In the genomic region with DNA sequence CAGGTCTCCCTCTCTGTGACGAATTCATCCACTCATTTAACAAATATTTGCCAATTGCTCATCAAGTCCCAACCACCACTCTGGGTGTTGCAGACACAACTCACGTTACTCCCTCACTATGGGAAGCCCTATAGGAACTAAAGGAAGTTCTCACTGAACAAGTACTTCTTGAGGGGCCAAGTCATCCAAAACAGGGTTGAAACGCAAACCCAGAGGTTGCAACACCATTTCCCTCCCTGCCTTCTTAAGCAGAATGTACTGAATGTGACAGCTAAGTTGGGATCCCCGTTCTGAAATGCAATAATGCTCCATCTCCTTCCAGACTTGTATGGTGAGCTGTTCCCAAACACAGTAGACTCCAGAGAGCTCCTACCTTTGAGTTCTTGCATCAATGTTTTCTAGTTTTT, we compare ENCODE assay signal across 14 cellular contexts. TPM values are rescaled to one million over a fixed set of nuclear protein-coding genes. Genes with fewer than 3 reads are reported as not detected.
A peak's percentile ranks its signal among the peaks of the same experiment; 100 is the strongest.
DNase-seq lines count a peak whose midpoint lies in the region; ATAC-seq and TF ChIP-seq lines count a peak whose summit lies in the region.
"Had no signal": no experiment of that assay in that cellular context is flagged by ENCODE, and none has a peak within 500 bp of the region (broad histone marks: within the 10 kb centered on the region; RNA-seq: fewer than 3 reads in every experiment).

No MANE protein-coding gene starts in this region.

- no peaks in the 10 kb centered on the region for H3K9me3 Mint-ChIP-seq in H9
- H3K9me3 Mint-ChIP-seq: T-helper 1 cell treated with Interleukin-12 subunit alpha and Interleukin-12 subunit beta and Interleukin-4 antibody, amounts not matched to agents 30 μg/mL and 1 μg/mL, for 36 hours had no signal

- no peak overlapping the region for H2BK5ac ChIP-seq in H9 (ENCODE audit: insufficient read length, low read length)

- no peak overlapping the region for H3K14ac ChIP-seq in H9 (ENCODE audit: insufficient read depth, low read length)

- H4K5ac ChIP-seq in H9 (ENCODE audit: insufficient read length, low read depth, low read length): no peak overlapping the region

- no peak overlapping the region for H3K23ac ChIP-seq in H9 (ENCODE audit: insufficient read length, low read depth, low read length)

- CTCF ChIA-PET in PC-9 (lab: Charles Lee): no interaction called here

- H3K18ac ChIP-seq in H9 (ENCODE audit: insufficient read length, low read depth, low read length): no peak overlapping the region

- no peak for TF ChIP-seq CTCF in right atrium auricular region (IDR thresholded peaks at IDR 0.05)
- no peak for TF ChIP-seq CTCF in PC-9 (conservative IDR thresholded peaks at IDR 0.05)
- TF ChIP-seq CTCF in fibroblast of mammary gland (conservative IDR thresholded peaks at IDR 0.05; ENCODE audit: control insufficient read depth, insufficient read depth, low read depth, low read length): no peak
- no peak for TF ChIP-seq CTCF in H9 (conservative IDR thresholded peaks at IDR 0.05)

- no peak overlapping the region for H2BK120ac ChIP-seq in H9 (ENCODE audit: low read depth, low read length, poor library complexity, severe bottlenecking)

- H3K27ac Mint-ChIP-seq in H9: no peak overlapping the region
- H3K27ac Mint-ChIP-seq: nephron; T-helper 1 cell treated with Interleukin-12 subunit alpha and Interleukin-12 subunit beta and Interleukin-4 antibody, amounts not matched to agents 30 μg/mL and 1 μg/mL, for 36 hours had no signal

- peaks cover 10 to 15% of the 10 kb centered on the region in 2 experiments for H3K4me1 Mint-ChIP-seq in H9

- no peak for ATAC-seq in left ventricle myocardium superior

- H3K4me2 ChIP-seq in PC-9 (peak overlapping the region; percentile 9; the same call in 1 of the 2 replicates), H9 (ENCODE audit: insufficient read depth, insufficient read length, low read length) (no peak overlapping the region)

- H3K36me3 Mint-ChIP-seq in H9 (ENCODE audit: insufficient read depth in 1 of 3, low read depth in 3 of 3): peaks cover 0 to 3% (median 0%) of the 10 kb centered on the region in 3 experiments; a peak in 3 of 7 replicates

- no peaks in the 10 kb centered on the region for H3K27me3 Mint-ChIP-seq in H9 (ENCODE audit: low read depth)

- no TSS peak for BruUV-seq in PC-9 (replicated peaks; lab: Mats Ljungman, UMichigan)

- no peak overlapping the region for H3T11ph ChIP-seq in H9 (ENCODE audit: low read length)

- no peak overlapping the region for H4K91ac ChIP-seq in H9 (ENCODE audit: insufficient read length, low read depth, low read length)

- H3F3A ChIP-seq in PC-9 (ENCODE audit: insufficient read depth, low read depth): no peaks in the 10 kb centered on the region; the same call in 1 of the 2 replicates

- H3K9me3 ChIP-seq in right atrium auricular region: no peaks in the 10 kb centered on the region
- no peaks in the 10 kb centered on the region for H3K9me3 ChIP-seq in PC-9 (ENCODE audit: insufficient read depth, low read depth)
- no peaks in the 10 kb centered on the region for H3K9me3 ChIP-seq in H9 (ENCODE audit: control insufficient read depth, low read depth, low read length)
- H3K9me3 ChIP-seq: tibial nerve had no signal

- H2AK5ac ChIP-seq in H9 (ENCODE audit: insufficient read length, low read length): no peak overlapping the region

- no peaks in the 10 kb centered on the region for H3K79me1 ChIP-seq in H9 (ENCODE audit: insufficient read depth, low read depth, low read length, poor library complexity, severe bottlenecking)

- H3K56ac ChIP-seq in H9 (ENCODE audit: insufficient read length, low read depth, low read length): no peak overlapping the region

- no peak overlapping the region for H4K8ac ChIP-seq in H9 (replicated peaks; ENCODE audit: insufficient read length, low read depth, low read length)

- no peaks in the 10 kb centered on the region for H3K9me2 ChIP-seq in PC-9 (ENCODE audit: insufficient read depth)

- H3K9ac ChIP-seq in H9 (ENCODE audit: extremely low read depth, insufficient read length, low read length): no peak overlapping the region

- no peaks in the 10 kb centered on the region for H3K36me3 ChIP-seq in right atrium auricular region
- H3K36me3 ChIP-seq in PC-9 (ENCODE audit: low read depth): no peaks in the 10 kb centered on the region

- H4K20me1 ChIP-seq in PC-9 (ENCODE audit: insufficient read depth) (no peaks in the 10 kb centered on the region), H9 (ENCODE audit: control insufficient read depth, insufficient read depth, insufficient read length) (no peaks in the 10 kb centered on the region)

- peaks cover 0 to 8% of the 10 kb centered on the region in 2 donors for H3K4me1 ChIP-seq in right atrium auricular region
- peaks cover 32% of the 10 kb centered on the region for H3K4me1 ChIP-seq in PC-9 (replicated peaks; ENCODE audit: insufficient read depth)
- no peaks in the 10 kb centered on the region; the same call in 1 of the 2 replicates for H3K4me1 ChIP-seq in H9 (ENCODE audit: insufficient read depth, low read length)

- DNase-seq in right atrium auricular region (ENCODE audit: low spot score) (no peak), left ventricle myocardium superior (no peak), PC-9 (peak; percentile 33 to 77), fibroblast of mammary gland (ENCODE audit: low read depth) (peak; percentile 41), H9 (no peak), AML-193 (lab: John Stamatoyannopoulos, UW) (no peak), T-helper 2 cell (no peak), germinal center (ENCODE audit: low spot score) (no peak)
- DNase-seq: activated CD4-positive, alpha-beta T cell treated with anti-CD3 and anti-CD28 coated beads, Interleukin-2, amount 50 U/mL, for 4 hours; NCI-H1417 treated with DMSO at 0.1 percent for 48 hours had no signal

- intact Hi-C loops in left ventricle myocardium superior (cut with micrococcal nuclease): no loop called here
- intact Hi-C loops in PC-9 (cut with micrococcal nuclease; ENCODE audit: unreplicated experiment): no loop called here

- no peaks in the 10 kb centered on the region for H3K23me2 ChIP-seq in H9 (ENCODE audit: insufficient read length, low read depth, low read length, poor library complexity, severe bottlenecking)

- no peak overlapping the region for H3K4me3 ChIP-seq in right atrium auricular region
- H3K4me3 ChIP-seq in PC-9: no peak overlapping the region
- H3K4me3 ChIP-seq in fibroblast of mammary gland (ENCODE audit: control insufficient read depth, low read depth, low read length): no peak overlapping the region
- H3K4me3 ChIP-seq: tibial nerve had no signal

- H2BK12ac ChIP-seq in H9 (ENCODE audit: insufficient read length, low read depth, low read length): no peak overlapping the region

- H3K4me3 Mint-ChIP-seq in H9: no peak overlapping the region
- H3K4me3 Mint-ChIP-seq: nephron; T-helper 1 cell treated with Interleukin-12 subunit alpha and Interleukin-12 subunit beta and Interleukin-4 antibody, amounts not matched to agents 30 μg/mL and 1 μg/mL, for 36 hours had no signal

- H2BK20ac ChIP-seq in H9 (ENCODE audit: low read depth, low read length, poor library complexity, severe bottlenecking): no peak overlapping the region

- H2AFZ ChIP-seq in PC-9 (no peak overlapping the region), H9 (ENCODE audit: low read length) (no peak overlapping the region)

- H3K4ac ChIP-seq in H9 (ENCODE audit: low read depth, low read length): no peak overlapping the region

- WGBS in H9 (ENCODE audit: extremely low coverage, insufficient read length, low lambda C conversion rate): no CpG with 5 or more reads among the region's 4 CpGs

- peaks cover 14% of the 10 kb centered on the region for H3K79me2 ChIP-seq in PC-9 (ENCODE audit: low read depth)
- peaks cover 8% of the 10 kb centered on the region; the same call in 1 of the 2 replicates for H3K79me2 ChIP-seq in H9 (ENCODE audit: insufficient read depth, low read length)

- peak overlapping the region; percentile 60 to 73 for H3K27ac ChIP-seq in right atrium auricular region
- H3K27ac ChIP-seq in PC-9: peak overlapping the region; percentile 61
- H3K27ac ChIP-seq in H9 (ENCODE audit: insufficient read length, low read depth, low read length): no peak overlapping the region
- H3K27ac ChIP-seq: HL-60, tibial nerve had no signal

- no peak overlapping the region for H2BK15ac ChIP-seq in H9 (ENCODE audit: low read depth, low read length)

- POLR2A ChIA-PET in PC-9 (lab: Charles Lee; ENCODE audit: unreplicated experiment): no interaction called here

- H3K27me3 ChIP-seq in right atrium auricular region (no peaks in the 10 kb centered on the region), PC-9 (ENCODE audit: insufficient read depth, low read depth) (no peaks in the 10 kb centered on the region), H9 (ENCODE audit: insufficient read depth, low read length) (no peaks in the 10 kb centered on the region)
- H3K27me3 ChIP-seq: tibial nerve had no signal

RNA-seq across cellular contexts. Expression of gene EPB41L4B, which starts 34.3 kb away (rescaled TPM):
- total RNA-seq in right atrium auricular region (10 to 100 TPM; 15.3 to 30.4 TPM), left ventricle myocardium superior (8.9 TPM), PC-9 (2021) (4.2 and 5.0 TPM in 2 replicates), H9 (2021) (18.9 and 19.7 TPM in 2 replicates)

Comparison
In these comparisons a context has a peak if more than half of its experiments do, and no peak if none do; other contexts are left out.
1. DNase-seq: peak in PC-9 (2 of 2) and fibroblast of mammary gland (single experiment); none in right atrium auricular region (single experiment), left ventricle myocardium superior (single experiment), H9 (single experiment), AML-193 (0 of 2), T-helper 2 cell (0 of 5) and germinal center (single experiment).